In the genomic region with DNA sequence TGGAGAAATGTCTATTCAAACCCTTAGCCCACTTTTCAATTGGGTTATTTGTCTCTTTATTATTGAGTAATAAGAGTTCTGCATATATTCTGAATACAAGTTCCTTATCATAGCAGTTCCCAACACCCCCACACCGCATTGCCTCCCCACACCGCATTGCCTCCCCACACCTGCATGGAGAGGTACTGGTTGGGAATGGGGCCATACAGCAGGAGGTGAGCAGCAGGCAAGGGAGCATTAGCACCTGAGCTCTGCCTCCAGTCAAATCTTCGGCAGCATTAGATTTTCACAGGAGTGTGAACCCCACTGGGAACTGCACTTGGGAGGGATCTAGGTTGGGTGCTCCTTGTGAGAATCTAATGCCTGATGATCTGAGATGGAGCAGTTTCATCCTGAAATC, we compare ENCODE assay signal across 3 cellular contexts.
"Had no signal": no experiment of that assay in that cellular context is flagged by ENCODE, and none has a peak within 500 bp of the region (broad histone marks: within the 10 kb centered on the region; RNA-seq: fewer than 3 reads in every experiment).

No MANE protein-coding gene starts in this region.

- DNase-seq: H9, HCEC 1CT, IMR-90 had no signal
